In the genomic region with DNA sequence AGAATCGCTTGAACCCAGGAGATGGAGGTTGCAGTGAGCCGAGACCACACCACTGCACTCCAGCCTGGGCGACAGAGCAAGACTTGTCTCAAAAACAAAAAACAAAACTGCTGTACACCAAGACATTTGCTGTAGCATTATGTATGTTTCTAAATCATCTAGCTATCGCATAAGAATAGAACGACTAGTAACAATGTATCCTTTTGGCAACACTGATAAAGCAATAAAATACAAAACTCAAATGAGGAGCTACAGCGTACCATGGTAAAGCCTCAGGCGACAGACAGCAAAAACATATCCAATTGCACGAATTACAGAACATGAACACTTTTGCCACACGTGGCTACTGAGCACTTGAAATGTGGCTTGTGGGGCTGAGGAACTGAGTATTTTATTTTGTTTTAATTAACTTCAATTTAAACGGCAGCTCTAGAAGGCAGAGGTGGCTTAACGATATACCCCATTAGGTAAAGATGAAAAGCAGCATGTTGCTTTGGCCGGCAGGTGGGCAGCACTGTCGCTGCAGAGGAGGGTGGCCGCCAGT, we compare ENCODE assay signal across 1 cellular context.
TF ChIP-seq lines count a peak whose summit lies in the region.

No MANE protein-coding gene starts in this region.

TF ChIP-seq in GM23338, 12 proteins besides CTCF, POLR2A, EP300 and RAD21 (continued from another document):
- TF ChIP-seq, protein P1, sequence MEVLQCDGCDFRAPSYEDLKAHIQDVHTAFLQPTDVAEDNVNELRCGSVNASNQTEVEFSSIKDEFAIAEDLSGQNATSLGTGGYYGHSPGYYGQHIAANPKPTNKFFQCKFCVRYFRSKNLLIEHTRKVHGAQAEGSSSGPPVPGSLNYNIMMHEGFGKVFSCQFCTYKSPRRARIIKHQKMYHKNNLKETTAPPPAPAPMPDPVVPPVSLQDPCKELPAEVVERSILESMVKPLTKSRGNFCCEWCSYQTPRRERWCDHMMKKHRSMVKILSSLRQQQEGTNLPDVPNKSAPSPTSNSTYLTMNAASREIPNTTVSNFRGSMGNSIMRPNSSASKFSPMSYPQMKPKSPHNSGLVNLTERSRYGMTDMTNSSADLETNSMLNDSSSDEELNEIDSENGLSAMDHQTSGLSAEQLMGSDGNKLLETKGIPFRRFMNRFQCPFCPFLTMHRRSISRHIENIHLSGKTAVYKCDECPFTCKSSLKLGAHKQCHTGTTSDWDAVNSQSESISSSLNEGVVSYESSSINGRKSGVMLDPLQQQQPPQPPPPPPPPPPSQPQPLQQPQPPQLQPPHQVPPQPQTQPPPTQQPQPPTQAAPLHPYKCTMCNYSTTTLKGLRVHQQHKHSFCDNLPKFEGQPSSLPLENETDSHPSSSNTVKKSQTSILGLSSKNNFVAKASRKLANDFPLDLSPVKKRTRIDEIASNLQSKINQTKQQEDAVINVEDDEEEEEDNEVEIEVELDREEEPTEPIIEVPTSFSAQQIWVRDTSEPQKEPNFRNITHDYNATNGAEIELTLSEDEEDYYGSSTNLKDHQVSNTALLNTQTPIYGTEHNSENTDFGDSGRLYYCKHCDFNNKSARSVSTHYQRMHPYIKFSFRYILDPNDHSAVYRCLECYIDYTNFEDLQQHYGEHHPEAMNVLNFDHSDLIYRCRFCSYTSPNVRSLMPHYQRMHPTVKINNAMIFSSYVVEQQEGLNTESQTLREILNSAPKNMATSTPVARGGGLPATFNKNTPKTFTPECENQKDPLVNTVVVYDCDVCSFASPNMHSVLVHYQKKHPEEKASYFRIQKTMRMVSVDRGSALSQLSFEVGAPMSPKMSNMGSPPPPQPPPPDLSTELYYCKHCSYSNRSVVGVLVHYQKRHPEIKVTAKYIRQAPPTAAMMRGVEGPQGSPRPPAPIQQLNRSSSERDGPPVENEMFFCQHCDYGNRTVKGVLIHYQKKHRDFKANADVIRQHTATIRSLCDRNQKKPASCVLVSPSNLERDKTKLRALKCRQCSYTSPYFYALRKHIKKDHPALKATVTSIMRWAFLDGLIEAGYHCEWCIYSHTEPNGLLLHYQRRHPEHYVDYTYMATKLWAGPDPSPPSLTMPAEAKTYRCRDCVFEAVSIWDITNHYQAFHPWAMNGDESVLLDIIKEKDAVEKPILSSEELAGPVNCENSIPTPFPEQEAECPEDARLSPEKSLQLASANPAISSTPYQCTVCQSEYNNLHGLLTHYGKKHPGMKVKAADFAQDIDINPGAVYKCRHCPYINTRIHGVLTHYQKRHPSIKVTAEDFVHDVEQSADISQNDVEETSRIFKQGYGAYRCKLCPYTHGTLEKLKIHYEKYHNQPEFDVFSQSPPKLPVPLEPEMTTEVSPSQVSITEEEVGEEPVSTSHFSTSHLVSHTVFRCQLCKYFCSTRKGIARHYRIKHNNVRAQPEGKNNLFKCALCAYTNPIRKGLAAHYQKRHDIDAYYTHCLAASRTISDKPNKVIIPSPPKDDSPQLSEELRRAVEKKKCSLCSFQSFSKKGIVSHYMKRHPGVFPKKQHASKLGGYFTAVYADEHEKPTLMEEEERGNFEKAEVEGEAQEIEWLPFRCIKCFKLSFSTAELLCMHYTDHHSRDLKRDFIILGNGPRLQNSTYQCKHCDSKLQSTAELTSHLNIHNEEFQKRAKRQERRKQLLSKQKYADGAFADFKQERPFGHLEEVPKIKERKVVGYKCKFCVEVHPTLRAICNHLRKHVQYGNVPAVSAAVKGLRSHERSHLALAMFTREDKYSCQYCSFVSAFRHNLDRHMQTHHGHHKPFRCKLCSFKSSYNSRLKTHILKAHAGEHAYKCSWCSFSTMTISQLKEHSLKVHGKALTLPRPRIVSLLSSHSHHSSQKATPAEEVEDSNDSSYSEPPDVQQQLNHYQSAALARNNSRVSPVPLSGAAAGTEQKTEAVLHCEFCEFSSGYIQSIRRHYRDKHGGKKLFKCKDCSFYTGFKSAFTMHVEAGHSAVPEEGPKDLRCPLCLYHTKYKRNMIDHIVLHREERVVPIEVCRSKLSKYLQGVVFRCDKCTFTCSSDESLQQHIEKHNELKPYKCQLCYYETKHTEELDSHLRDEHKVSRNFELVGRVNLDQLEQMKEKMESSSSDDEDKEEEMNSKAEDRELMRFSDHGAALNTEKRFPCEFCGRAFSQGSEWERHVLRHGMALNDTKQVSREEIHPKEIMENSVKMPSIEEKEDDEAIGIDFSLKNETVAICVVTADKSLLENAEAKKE (CRISPR knock-in tag; IDR thresholded peaks at IDR 0.05): no peak
- TF ChIP-seq JUNB (IDR thresholded peaks at IDR 0.05; ENCODE audit: unreplicated experiment): no peak
- no peak for TF ChIP-seq CREB1 (CRISPR knock-in tag; IDR thresholded peaks at IDR 0.05; ENCODE audit: low read depth)
- TF ChIP-seq ZNF114 (CRISPR knock-in tag; IDR thresholded peaks at IDR 0.05): no peak
- no peak for TF ChIP-seq POLR2AphosphoS5 (IDR thresholded peaks at IDR 0.05; ENCODE audit: low read depth)
- TF ChIP-seq NANOG (IDR thresholded peaks at IDR 0.05; ENCODE audit: borderline replicate concordance): no peak
- TF ChIP-seq EZH2phosphoT487 (IDR thresholded peaks at IDR 0.05; ENCODE audit: unreplicated experiment): no peak
- TF ChIP-seq, protein P2, sequence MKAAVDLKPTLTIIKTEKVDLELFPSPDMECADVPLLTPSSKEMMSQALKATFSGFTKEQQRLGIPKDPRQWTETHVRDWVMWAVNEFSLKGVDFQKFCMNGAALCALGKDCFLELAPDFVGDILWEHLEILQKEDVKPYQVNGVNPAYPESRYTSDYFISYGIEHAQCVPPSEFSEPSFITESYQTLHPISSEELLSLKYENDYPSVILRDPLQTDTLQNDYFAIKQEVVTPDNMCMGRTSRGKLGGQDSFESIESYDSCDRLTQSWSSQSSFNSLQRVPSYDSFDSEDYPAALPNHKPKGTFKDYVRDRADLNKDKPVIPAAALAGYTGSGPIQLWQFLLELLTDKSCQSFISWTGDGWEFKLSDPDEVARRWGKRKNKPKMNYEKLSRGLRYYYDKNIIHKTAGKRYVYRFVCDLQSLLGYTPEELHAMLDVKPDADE (IDR thresholded peaks at IDR 0.05): no peak
- no peak for TF ChIP-seq ZNF331 (CRISPR knock-in tag; IDR thresholded peaks at IDR 0.05; ENCODE audit: low read depth)
